9 cellular contexts compared by ENCODE assay signal in genomic region chr9:90053027-90053426, GRCh38.
DNase-seq lines count a peak whose midpoint lies in the region; ATAC-seq and TF ChIP-seq lines count a peak whose summit lies in the region.
"Had no signal": no experiment of that assay in that cellular context is flagged by ENCODE, and none has a peak within 500 bp of the region (broad histone marks: within the 10 kb centered on the region; RNA-seq: fewer than 3 reads in every experiment).

No MANE protein-coding gene starts in this region.

- no peak overlapping the region for H2AK5ac ChIP-seq in neuronal stem cell (ENCODE audit: low read depth, low read length)

- no peaks in the 10 kb centered on the region for H3F3A ChIP-seq in PC-3 (ENCODE audit: low read length, unreplicated experiment)

- H2BK12ac ChIP-seq in neuronal stem cell (ENCODE audit: low read length) = no peak overlapping the region

- H2BK120ac ChIP-seq in neuronal stem cell (ENCODE audit: low read depth, low read length) = no peak overlapping the region

- WGBS in hepatocyte (ENCODE audit: low lambda C conversion rate, missing lambda C conversion rate) = 76% methylated on average over 5 of the region's 5 CpGs
- no CpG with 5 or more reads among the region's 5 CpGs for WGBS in neuronal stem cell (ENCODE audit: extremely low coverage in 2 of 2, insufficient read length in 2 of 2, insufficient replicate concordance in 1 of 2), 2 donors

- H3K9me2 ChIP-seq in PC-3 (replicated peaks; ENCODE audit: low read length) = no peaks in the 10 kb centered on the region
- no peaks in the 10 kb centered on the region for H3K9me2 ChIP-seq in hepatocyte (replicated peaks; ENCODE audit: insufficient read depth)

- intact Hi-C loops in PC-3 (cut with micrococcal nuclease) (no loop called here), cardiac septum (cut with DNase I) (no loop called here)

- H3K14ac ChIP-seq in neuronal stem cell (ENCODE audit: low read length) = no peak overlapping the region

- no peak overlapping the region for H3K27ac ChIP-seq in PC-3 (ENCODE audit: low read length)
- no peak overlapping the region for H3K27ac ChIP-seq in hepatocyte
- H3K27ac ChIP-seq in neuronal stem cell (replicated peaks; ENCODE audit: low read length) = no peak overlapping the region
- H3K27ac ChIP-seq: left ventricle myocardium inferior had no signal

- no peaks in the 10 kb centered on the region for H3K79me1 ChIP-seq in neuronal stem cell (ENCODE audit: low read depth, low read length)

- no peak overlapping the region for H3K9ac ChIP-seq in PC-3 (ENCODE audit: low read length)
- no peak overlapping the region for H3K9ac ChIP-seq in neuronal stem cell (ENCODE audit: low read depth, low read length, poor library complexity)

- in situ Hi-C loops in G401 (cut with HindIII; ENCODE audit: low sequenced_read_pairs) = no loop called here

- no peaks in the 10 kb centered on the region for H3K27me3 ChIP-seq in PC-3 (ENCODE audit: low read length)
- no peaks in the 10 kb centered on the region for H3K27me3 ChIP-seq in hepatocyte
- no peaks in the 10 kb centered on the region for H3K27me3 ChIP-seq in neuronal stem cell (ENCODE audit: control insufficient read depth in 3 of 3, insufficient read depth in 3 of 3, low read depth in 1 of 3, low read length in 3 of 3)

- H3K18ac ChIP-seq in neuronal stem cell (ENCODE audit: low read length) = no peak overlapping the region

- no peak overlapping the region for H4K8ac ChIP-seq in neuronal stem cell (ENCODE audit: low read depth, low read length)

- H2AFZ ChIP-seq in PC-3 (ENCODE audit: low read length) (no peak overlapping the region), hepatocyte (no peak overlapping the region), neuronal stem cell (ENCODE audit: low read length) (no peak overlapping the region)

- no peak overlapping the region for H3K4me3 ChIP-seq in PC-3 (ENCODE audit: low read length)
- no peak overlapping the region for H3K4me3 ChIP-seq in hepatocyte
- H3K4me3 ChIP-seq in neuronal stem cell (ENCODE audit: low read length in 2 of 2) = no peak overlapping the region
- H3K4me3 ChIP-seq: left ventricle myocardium inferior had no signal

- BruUV-seq in PC-3 (replicated peaks; lab: Mats Ljungman, UMichigan) = no TSS peak

- no peaks in the 10 kb centered on the region for H3K36me3 ChIP-seq in PC-3 (ENCODE audit: low read depth, low read length)
- no peaks in the 10 kb centered on the region for H3K36me3 ChIP-seq in hepatocyte (replicated peaks; ENCODE audit: insufficient read depth, low read depth)
- no peaks in the 10 kb centered on the region for H3K36me3 ChIP-seq in neuronal stem cell (replicated peaks in 1 of 2; ENCODE audit: control insufficient read depth in 2 of 2, insufficient read depth in 2 of 2, low read length in 2 of 2)
- H3K36me3 ChIP-seq: left ventricle myocardium inferior had no signal

- no peak overlapping the region for H3K4ac ChIP-seq in neuronal stem cell (ENCODE audit: low read length)

- TF ChIP-seq CTCF in GM12874 (IDR thresholded peaks at IDR 0.05; ENCODE audit: insufficient read depth, low read depth, low read length) (peak; percentile 44; the same call in 1 of the 2 replicates), PC-3 (conservative IDR thresholded peaks at IDR 0.05; ENCODE audit: low read depth, low read length) (no peak; the same call in 1 of the 2 replicates), hepatocyte (IDR thresholded peaks at IDR 0.05; ENCODE audit: poor library complexity) (peak; percentile 7)

- POLR2A ChIA-PET in PC-3 (lab: Charles Lee; ENCODE audit: unreplicated experiment) = no interaction called here

- H2BK5ac ChIP-seq in neuronal stem cell (ENCODE audit: low read length) = no peak overlapping the region

- H3K4me2 ChIP-seq in PC-3 (ENCODE audit: low read length) (no peak overlapping the region), hepatocyte (no peak overlapping the region), neuronal stem cell (ENCODE audit: insufficient read depth, low read length, poor library complexity, severe bottlenecking) (no peak overlapping the region)

- ATAC-seq in PC-3 = no peak

- peak; percentile 7 for DNase-seq in CD1c-positive myeloid dendritic cell (ENCODE audit: extremely low spot score)
- peak; percentile 9 for DNase-seq in PC-3
- DNase-seq in hepatocyte (ENCODE audit: low spot score) = no peak
- DNase-seq in neuronal stem cell (ENCODE audit: low spot score) = no peak
- no peak for DNase-seq in G401 (ENCODE audit: low spot score)
- no peak for DNase-seq in cardiac septum (ENCODE audit: low spot score)
- DNase-seq in amygdala (lab: John Stamatoyannopoulos, UW) = no peak
- DNase-seq: left ventricle myocardium inferior had no signal

- H3K4me1 ChIP-seq in PC-3 (ENCODE audit: insufficient read depth, low read length) = no peaks in the 10 kb centered on the region
- H3K4me1 ChIP-seq in hepatocyte (ENCODE audit: insufficient read depth) = no peaks in the 10 kb centered on the region
- H3K4me1 ChIP-seq in neuronal stem cell (ENCODE audit: control insufficient read depth in 2 of 2, insufficient read depth in 1 of 2, low read depth in 1 of 2, low read length in 2 of 2) = no peaks in the 10 kb centered on the region
- H3K4me1 ChIP-seq: left ventricle myocardium inferior had no signal

- CTCF ChIA-PET in PC-3 (lab: Charles Lee) = no interaction called here

- no peak overlapping the region for H4K91ac ChIP-seq in neuronal stem cell (ENCODE audit: low read depth, low read length, poor library complexity)

- H3K23ac ChIP-seq in neuronal stem cell (ENCODE audit: low read depth, low read length, poor library complexity) = no peak overlapping the region

- no peak overlapping the region for H2BK15ac ChIP-seq in neuronal stem cell (ENCODE audit: low read length)

- H4K20me1 ChIP-seq in PC-3 (ENCODE audit: low read length) (no peaks in the 10 kb centered on the region), hepatocyte (ENCODE audit: insufficient read depth, poor library complexity, severe bottlenecking) (no peaks in the 10 kb centered on the region)

- no peaks in the 10 kb centered on the region for H3K79me2 ChIP-seq in PC-3 (ENCODE audit: low read length)
- no peaks in the 10 kb centered on the region for H3K79me2 ChIP-seq in hepatocyte

- H3K9me3 ChIP-seq in PC-3 (ENCODE audit: low read length) (no peaks in the 10 kb centered on the region), hepatocyte (ENCODE audit: low read depth) (no peaks in the 10 kb centered on the region), neuronal stem cell (replicated peaks in 1 of 2; ENCODE audit: control insufficient read depth in 2 of 2, insufficient read depth in 1 of 2, low read depth in 1 of 2, low read length in 2 of 2) (no peaks in the 10 kb centered on the region)

Comparison
In these comparisons a context has a peak if more than half of its experiments do, and no peak if none do; other contexts are left out.
1. DNase-seq: peak in CD1c-positive myeloid dendritic cell (single experiment) and PC-3 (single experiment); none in hepatocyte (single experiment), neuronal stem cell (single experiment), G401 (single experiment), cardiac septum (single experiment) and amygdala (0 of 56).